Comparison of ENCODE assay signal across 21 cellular contexts in genomic region chr20:24111858-24112257, GRCh38.
DNase-seq lines count a peak whose midpoint lies in the region; ATAC-seq, FAIRE-seq and TF ChIP-seq lines count a peak whose summit lies in the region.
"Had no signal": no experiment of that assay in that cellular context is flagged by ENCODE, and none has a peak within 500 bp of the region (broad histone marks: within the 10 kb centered on the region; RNA-seq: fewer than 3 reads in every experiment).

No MANE protein-coding gene starts in this region.

- H3K4me2 ChIP-seq in HepG2 (ENCODE audit: low read depth, low read length) (no peak overlapping the region), trophoblast cell (ENCODE audit: low read length) (no peak overlapping the region)

- no peak overlapping the region for H3K4me3 Mint-ChIP-seq in endodermal cell
- no peak overlapping the region for H3K4me3 Mint-ChIP-seq in activated naive CD4-positive, alpha-beta T cell treated with anti-CD3 and anti-CD28 coated beads for 36 hours
- H3K4me3 Mint-ChIP-seq: B cell; CD4-positive, alpha-beta T cell; HFFc6; IgD-negative memory B cell had no signal

- H3K27ac ChIP-seq in endodermal cell (ENCODE audit: low read depth, low read length), result no peak overlapping the region
- no peak overlapping the region for H3K27ac ChIP-seq in HepG2 (ENCODE audit: extremely low read length, insufficient read depth, low read length)
- no peak overlapping the region for H3K27ac ChIP-seq in trophoblast cell (ENCODE audit: low read depth, low read length)
- H3K27ac ChIP-seq: C4-2B had no signal

- no peak overlapping the region for H3K4ac ChIP-seq in trophoblast cell (ENCODE audit: low read depth, low read length)

- no peaks in the 10 kb centered on the region for H3K79me1 ChIP-seq in trophoblast cell (ENCODE audit: low read length)

- H4K12ac ChIP-seq in trophoblast cell (ENCODE audit: low read depth, low read length), result no peak overlapping the region

- no peaks in the 10 kb centered on the region for H3K9me3 Mint-ChIP-seq in endodermal cell
- no peaks in the 10 kb centered on the region for H3K9me3 Mint-ChIP-seq in activated naive CD4-positive, alpha-beta T cell treated with anti-CD3 and anti-CD28 coated beads for 36 hours
- H3K9me3 Mint-ChIP-seq: CD4-positive, alpha-beta T cell; HFFc6; IgD-negative memory B cell had no signal

- no peak overlapping the region for H3K18ac ChIP-seq in trophoblast cell (ENCODE audit: low read length)

- H3K79me2 ChIP-seq in HepG2 (ENCODE audit: insufficient read depth, low read length) (no peaks in the 10 kb centered on the region), trophoblast cell (ENCODE audit: control insufficient read depth, insufficient read depth, low read length, poor library complexity) (no peaks in the 10 kb centered on the region)

- no peak overlapping the region for H3K9ac ChIP-seq in endodermal cell (ENCODE audit: extremely low read depth, low read length, poor library complexity, severe bottlenecking)
- no peak overlapping the region for H3K9ac ChIP-seq in HepG2 (ENCODE audit: insufficient read depth, low read depth, low read length)
- no peak overlapping the region for H3K9ac ChIP-seq in trophoblast cell (ENCODE audit: low read length)

- DNase-seq in M059J (ENCODE audit: low read depth) (peak; percentile 59), endodermal cell (no peak), HepG2 (ENCODE audit: low spot score) (no peak), trophoblast cell (no peak), UCSD-AML1 (lab: John Stamatoyannopoulos, UW; ENCODE audit: unreplicated experiment) (no peak), COR-L47 (lab: John Stamatoyannopoulos, UW) (no peak)
- no peak for DNase-seq in activated naive CD4-positive, alpha-beta T cell treated with anti-CD3 and anti-CD28 coated beads for 36 hours
- DNase-seq: CD4-positive, alpha-beta T cell; DMS153; DMS79; GDM1; GOT3; H7; HFFc6 had no signal

- no peaks in the 10 kb centered on the region for H3K36me3 Mint-ChIP-seq in endodermal cell (ENCODE audit: low read depth)
- no peaks in the 10 kb centered on the region for H3K36me3 Mint-ChIP-seq in activated naive CD4-positive, alpha-beta T cell treated with anti-CD3 and anti-CD28 coated beads for 36 hours (ENCODE audit: low read depth)
- H3K36me3 Mint-ChIP-seq: IgD-negative memory B cell had no signal

- H3K9me3 ChIP-seq in endodermal cell (ENCODE audit: control insufficient read depth, low read length) (no peaks in the 10 kb centered on the region), HepG2 (ENCODE audit: low read length) (no peaks in the 10 kb centered on the region), trophoblast cell (ENCODE audit: insufficient read depth, low read depth, low read length) (peaks cover 2% of the 10 kb centered on the region)

- no peaks in the 10 kb centered on the region for H3K4me1 ChIP-seq in endodermal cell (ENCODE audit: control insufficient read depth, insufficient read depth, low read length)
- H3K4me1 ChIP-seq in HepG2 (ENCODE audit: insufficient read depth, low read length), result no peaks in the 10 kb centered on the region
- peaks cover 0 to 4% of the 10 kb centered on the region in 2 experiments for H3K4me1 ChIP-seq in trophoblast cell (ENCODE audit: control insufficient read depth in 1 of 2, insufficient read depth in 2 of 2, low read length in 2 of 2)

- no peaks in the 10 kb centered on the region for H4K20me1 ChIP-seq in HepG2 (ENCODE audit: insufficient read depth, low read length)

- CTCF ChIA-PET in HepG2 (lab: Yijun Ruan, JAX; ENCODE audit: low intra/inter-chr PET ratio, low total read pairs), result no interaction called here
- CTCF ChIA-PET in activated naive CD4-positive, alpha-beta T cell treated with anti-CD3 and anti-CD28 coated beads for 36 hours (lab: Charles Lee), result no interaction called here

- no peak overlapping the region for H2BK12ac ChIP-seq in trophoblast cell (ENCODE audit: low read length)

- no peak overlapping the region for H4K91ac ChIP-seq in trophoblast cell (ENCODE audit: low read depth, low read length)

- no peak overlapping the region for H3K27ac Mint-ChIP-seq in endodermal cell
- no peak overlapping the region for H3K27ac Mint-ChIP-seq in activated naive CD4-positive, alpha-beta T cell treated with anti-CD3 and anti-CD28 coated beads for 36 hours
- H3K27ac Mint-ChIP-seq: B cell; CD4-positive, alpha-beta T cell; HFFc6; IgD-negative memory B cell had no signal

- TF ChIP-seq EP300 in HepG2 (IDR thresholded peaks at IDR 0.05; ENCODE audit: low read depth in 2 of 2, low read length in 2 of 2) (no peak), HepG2 (CRISPR knock-in tag; IDR thresholded peaks at IDR 0.05; ENCODE audit: borderline replicate concordance) (no peak)

- intact Hi-C loops in HepG2 (cut with micrococcal nuclease; ENCODE audit: unreplicated experiment), result no loop called here
- intact Hi-C loops in activated naive CD4-positive, alpha-beta T cell treated with anti-CD3 and anti-CD28 coated beads for 36 hours (cut with micrococcal nuclease), result no loop called here

- TF ChIP-seq POLR2A in HepG2 (IDR thresholded peaks at IDR 0.05; ENCODE audit: insufficient read depth in 1 of 2, low read depth in 2 of 2, low read length in 2 of 2), result no peak

- no peaks in the 10 kb centered on the region for H3K4me1 Mint-ChIP-seq in endodermal cell
- H3K4me1 Mint-ChIP-seq in activated naive CD4-positive, alpha-beta T cell treated with anti-CD3 and anti-CD28 coated beads for 36 hours (ENCODE audit: low read depth), result no peaks in the 10 kb centered on the region

- no peak overlapping the region for H2BK120ac ChIP-seq in trophoblast cell (ENCODE audit: insufficient read depth, low read length, poor library complexity)

- H4K8ac ChIP-seq in trophoblast cell (ENCODE audit: low read depth, low read length), result no peak overlapping the region

- peak overlapping the region; percentile 15 for H2AK5ac ChIP-seq in trophoblast cell (ENCODE audit: low read length)

- POLR2A ChIA-PET in HepG2 (lab: Yijun Ruan, JAX), result no interaction called here

- BruUV-seq in HepG2 (replicated peaks; lab: Mats Ljungman, UMichigan), result no TSS peak

- TF ChIP-seq CTCF in endodermal cell (conservative IDR thresholded peaks at IDR 0.05) (peak; percentile 5), HepG2 (CRISPR knock-in tag; IDR thresholded peaks at IDR 0.05) (no peak)

- in situ Hi-C loops in HepG2 (cut with HindIII; ENCODE audit: extremely low pct_ligation_motif_present, low pct_unique_long_range_greater_than_20kb), result no loop called here

- FAIRE-seq in HepG2 (lab: Jason Lieb, UNC), result no peak
- FAIRE-seq: GM12892, GM18507, HTR-8/SVneo had no signal

- peak overlapping the region; percentile 60 for H3K23ac ChIP-seq in trophoblast cell (ENCODE audit: low read length)

- no peak overlapping the region for H3K14ac ChIP-seq in trophoblast cell (ENCODE audit: low read length)

- H2AFZ ChIP-seq in HepG2 (ENCODE audit: low read length), result no peak overlapping the region
- no peak overlapping the region for H2AFZ ChIP-seq in trophoblast cell (ENCODE audit: insufficient read depth, low read length, poor library complexity)

- 73% methylated on average over 5 of the region's 5 CpGs for WGBS in endodermal cell (ENCODE audit: insufficient coverage in 1 of 2, insufficient read length in 1 of 2), 2 experiments
- 34% methylated on average over 2 of the region's 5 CpGs for WGBS in HepG2 (ENCODE audit: low lambda C conversion rate)
- no CpG with 5 or more reads among the region's 5 CpGs for WGBS in trophoblast cell (ENCODE audit: extremely low coverage, insufficient coverage, insufficient read length)

- no peak overlapping the region for H2BK5ac ChIP-seq in trophoblast cell (ENCODE audit: low read depth, low read length, poor library complexity)

- peak; percentile 46; the same call in 2 of the 3 replicates for ATAC-seq in HepG2
- ATAC-seq: HCT116 had no signal

- H3K27me3 ChIP-seq in endodermal cell (ENCODE audit: control insufficient read depth, insufficient read depth, low read length, poor library complexity, severe bottlenecking) (no peaks in the 10 kb centered on the region), HepG2 (ENCODE audit: control insufficient read depth in 1 of 2, insufficient read depth in 2 of 2, low read length in 2 of 2) (no peaks in the 10 kb centered on the region), trophoblast cell (ENCODE audit: insufficient read depth, low read length) (no peaks in the 10 kb centered on the region)

- no peak for TF ChIP-seq RAD21 in HepG2 (CRISPR knock-in tag; IDR thresholded peaks at IDR 0.05)

- H3K36me3 ChIP-seq in endodermal cell (ENCODE audit: control insufficient read depth, insufficient read depth, low read length) (no peaks in the 10 kb centered on the region), HepG2 (replicated peaks in 1 of 2; ENCODE audit: control insufficient read depth in 1 of 2, insufficient read depth in 2 of 2, low read length in 2 of 2) (no peaks in the 10 kb centered on the region), trophoblast cell (ENCODE audit: control insufficient read depth in 1 of 2, insufficient read depth in 2 of 2, low read length in 2 of 2) (no peaks in the 10 kb centered on the region)

- no peaks in the 10 kb centered on the region for H3K27me3 Mint-ChIP-seq in endodermal cell (ENCODE audit: insufficient read depth)
- no peaks in the 10 kb centered on the region for H3K27me3 Mint-ChIP-seq in activated naive CD4-positive, alpha-beta T cell treated with anti-CD3 and anti-CD28 coated beads for 36 hours (ENCODE audit: low read depth)
- H3K27me3 Mint-ChIP-seq: B cell, IgD-negative memory B cell had no signal

- H3K4me3 ChIP-seq in endodermal cell (ENCODE audit: low read length), result no peak overlapping the region
- H3K4me3 ChIP-seq in HepG2 (replicated peaks in 1 of 3; ENCODE audit: insufficient read depth in 1 of 3, low read depth in 2 of 3, low read length in 3 of 3), result no peak overlapping the region
- H3K4me3 ChIP-seq in trophoblast cell (ENCODE audit: low read depth, low read length), result no peak overlapping the region

TF ChIP-seq in HepG2, 621 proteins besides CTCF, POLR2A, EP300 and RAD21 (continues in another document):
- TF ChIP-seq ZNF441 (CRISPR knock-in tag; IDR thresholded peaks at IDR 0.05; ENCODE audit: borderline replicate concordance) (no peak), SIX1 (CRISPR knock-in tag; IDR thresholded peaks at IDR 0.05; ENCODE audit: borderline replicate concordance) (no peak), MYC (CRISPR knock-in tag; IDR thresholded peaks at IDR 0.05; ENCODE audit: borderline replicate concordance) (no peak), YEATS2 (CRISPR knock-in tag; IDR thresholded peaks at IDR 0.05; ENCODE audit: borderline replicate concordance) (no peak), IKZF4 (CRISPR knock-in tag; IDR thresholded peaks at IDR 0.05; ENCODE audit: borderline replicate concordance, low read depth, not compliant biosample characterization) (no peak), ZNF674 (CRISPR knock-in tag; IDR thresholded peaks at IDR 0.05; ENCODE audit: low read depth) (no peak), SNAPC2 (CRISPR knock-in tag; IDR thresholded peaks at IDR 0.05) (no peak)
